In the genomic region with DNA sequence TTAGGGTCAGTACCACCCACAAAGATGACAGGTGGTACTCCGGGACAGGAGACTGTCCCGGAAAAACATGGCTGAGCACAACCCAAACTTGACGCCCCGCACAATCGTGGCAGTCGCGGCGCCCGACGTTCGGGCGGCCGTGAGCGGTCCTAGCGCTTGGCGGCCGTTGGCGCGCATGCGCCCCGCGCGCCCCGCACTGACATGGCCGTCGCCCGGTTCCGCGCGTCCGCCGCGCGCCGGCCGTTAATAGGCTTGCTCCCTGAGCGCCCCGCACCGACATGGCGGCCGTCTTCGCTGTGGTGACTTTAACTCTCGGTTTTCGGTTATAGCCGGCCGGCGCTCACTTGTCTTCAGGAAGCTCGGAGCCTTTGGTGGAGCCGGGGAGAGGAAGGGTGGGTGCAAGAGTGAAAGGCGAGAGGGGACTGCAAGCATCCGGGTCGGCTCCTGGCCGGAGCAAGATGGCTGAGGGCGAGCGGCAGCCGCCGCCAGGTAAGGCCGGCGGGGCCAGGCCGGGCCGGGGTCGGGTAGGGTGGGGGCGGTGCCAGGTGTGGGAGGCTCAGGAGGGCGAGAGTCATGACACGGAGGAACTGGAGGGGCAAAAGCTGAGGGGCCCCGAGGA, we compare ENCODE assay signal across 8 cellular contexts. TPM values are rescaled to one million over a fixed set of nuclear protein-coding genes. Genes with fewer than 3 reads are reported as not detected.
A peak's percentile ranks its signal among the peaks of the same experiment; 100 is the strongest.
DNase-seq lines count a peak whose midpoint lies in the region; ATAC-seq and TF ChIP-seq lines count a peak whose summit lies in the region.

A gene (plus strand): TSS at position 273 of the 619 bp plus-strand sequence. CDS start 186 bp downstream, at position 459.

- peak within 1 kb of the TSS; percentile 98 for H3K23ac ChIP-seq in mesendoderm (ENCODE audit: low read length)

- H4K5ac ChIP-seq in mesendoderm (ENCODE audit: low read length) = peak within 1 kb of the TSS; percentile 56

- peak within 1 kb of the TSS; percentile 91 for H3K18ac ChIP-seq in mesendoderm (ENCODE audit: low read length)

- no peak within 1 kb of the TSS for H4K8ac ChIP-seq in mesendoderm (ENCODE audit: low read depth, low read length)

- intact Hi-C loops in CD14-positive monocyte (cut with micrococcal nuclease) = loop anchor here in 1 of 2 donors (2.0 kb wide), 2 partner anchors 30 to 82 kb away; a partner anchor contains a TSS

- no peak within 1 kb of the TSS for H2BK15ac ChIP-seq in mesendoderm (replicated peaks; ENCODE audit: low read depth)

- H3K4me3 Mint-ChIP-seq in CD14-positive monocyte = peak within 1 kb of the TSS; percentile 94 to 95
- peak within 1 kb of the TSS; percentile 88 to 90 for H3K4me3 Mint-ChIP-seq in effector memory CD8-positive, alpha-beta T cell

- H3K79me2 ChIP-seq in mesendoderm (ENCODE audit: control insufficient read depth, insufficient read depth, low read length) = peaks cover 18% of the 10 kb centered on the region

- peak within 1 kb of the TSS; percentile 98 for H3K9ac ChIP-seq in mesendoderm (ENCODE audit: low read length)

- H3K9me3 Mint-ChIP-seq in CD14-positive monocyte = peaks cover 0 to 2% (median 0%) of the 10 kb centered on the region in 7 donors
- H3K9me3 Mint-ChIP-seq in effector memory CD8-positive, alpha-beta T cell = no peaks in the 10 kb centered on the region

- H3K79me1 ChIP-seq in mesendoderm (ENCODE audit: low read length) = no peaks in the 10 kb centered on the region

- no peak within 1 kb of the TSS for H2BK120ac ChIP-seq in mesendoderm (ENCODE audit: low read depth, low read length)

- H3K4me1 Mint-ChIP-seq in CD14-positive monocyte = peaks cover 55% of the 10 kb centered on the region
- peaks cover 7 to 20% of the 10 kb centered on the region in 2 donors for H3K4me1 Mint-ChIP-seq in effector memory CD8-positive, alpha-beta T cell (ENCODE audit: low read depth in 2 of 2)

- H3K4me2 ChIP-seq in mesendoderm (ENCODE audit: low read length) = peak within 1 kb of the TSS; percentile 100

- no peaks in the 10 kb centered on the region for H3K4me1 ChIP-seq in mesendoderm (ENCODE audit: control insufficient read depth, low read depth, low read length)

- peak within 1 kb of the TSS; percentile 97 for H3K4ac ChIP-seq in mesendoderm (ENCODE audit: low read depth, low read length)

- H3K27ac Mint-ChIP-seq in CD14-positive monocyte = peak within 1 kb of the TSS; percentile 94 to 98 (median 96)
- peak within 1 kb of the TSS; percentile 86 to 92 for H3K27ac Mint-ChIP-seq in effector memory CD8-positive, alpha-beta T cell

- no CpG with 5 or more reads among the region's 66 CpGs for WGBS in mesendoderm (ENCODE audit: extremely low coverage, insufficient coverage, low lambda C conversion rate)

- H3K27me3 ChIP-seq in mesendoderm (ENCODE audit: insufficient read depth, low read length, poor library complexity) = no peaks in the 10 kb centered on the region

- peak; percentile 74 for ATAC-seq in GM19438 (IDR thresholded peaks at IDR 0.05; ENCODE audit: low read depth, unreplicated experiment)
- peak; percentile 71 for ATAC-seq in HG03571 (IDR thresholded peaks at IDR 0.05; ENCODE audit: unreplicated experiment)
- ATAC-seq in effector memory CD8-positive, alpha-beta T cell (replicated peaks) = peak; percentile 84

- H3K56ac ChIP-seq in mesendoderm (ENCODE audit: low read length) = peak within 1 kb of the TSS; percentile 99

- peak within 1 kb of the TSS; percentile 96 for H2BK5ac ChIP-seq in mesendoderm (ENCODE audit: low read length)

- peak; percentile 80 for DNase-seq in CD14-positive monocyte (ENCODE audit: low spot score)
- DNase-seq in NOMO-1 (lab: John Stamatoyannopoulos, UW; ENCODE audit: unreplicated experiment in 2 of 2) = peak; percentile 81 to 87
- DNase-seq in activated CD8-positive, alpha-beta memory T cell treated with anti-CD3 and anti-CD28 coated beads for 4 hours (ENCODE audit: low read depth in 2 of 2) = peak; percentile 72
- DNase-seq in effector memory CD8-positive, alpha-beta T cell = peak; percentile 76 to 81 (median 77)
- peak; percentile 91 for DNase-seq in mesendoderm
- peak; percentile 72 for DNase-seq in stimulated activated CD8-positive, alpha-beta memory T cell treated with anti-CD3 and anti-CD28 coated beads, Interleukin-15, amount 100 ng/mL, for 24 hours (ENCODE audit: low read depth)

- H3K4me3 ChIP-seq in mesendoderm (ENCODE audit: low read length) = peak within 1 kb of the TSS; percentile 84

- H3K27me3 Mint-ChIP-seq in CD14-positive monocyte (ENCODE audit: low read depth in 3 of 3) = peaks cover 0 to 4% (median 0%) of the 10 kb centered on the region in 3 donors
- H3K27me3 Mint-ChIP-seq in effector memory CD8-positive, alpha-beta T cell = no peaks in the 10 kb centered on the region

- no peaks in the 10 kb centered on the region for H3K36me3 ChIP-seq in mesendoderm (ENCODE audit: control insufficient read depth, insufficient read depth, low read length)

- H2AK5ac ChIP-seq in mesendoderm (ENCODE audit: low read length) = peak within 1 kb of the TSS; percentile 94

- TF ChIP-seq CTCF in CD14-positive monocyte (IDR thresholded peaks at IDR 0.05) = no peak

- peak within 1 kb of the TSS; percentile 94 for H3K27ac ChIP-seq in mesendoderm (ENCODE audit: low read depth, low read length)

- peaks cover 13 to 16% of the 10 kb centered on the region in 2 donors for H3K36me3 Mint-ChIP-seq in CD14-positive monocyte
- peaks cover 9% of the 10 kb centered on the region for H3K36me3 Mint-ChIP-seq in effector memory CD8-positive, alpha-beta T cell (ENCODE audit: insufficient read depth)

RNA-seq across cellular contexts. Expression of the gene that starts here (rescaled TPM):
- polyA plus RNA-seq in CD14-positive monocyte = 10 to 100 TPM; 11.7 to 12.4 TPM
- 73.6 TPM for polyA plus RNA-seq in mesendoderm (2013, experiment 1 of 2)
- polyA plus RNA-seq in mesendoderm (2013, experiment 2 of 2) = 72.5 TPM

Comparison
In these comparisons a context has a peak if more than half of its experiments do, and no peak if none do; other contexts are left out.
1. Peak in every context shown above with its lines: DNase-seq, ATAC-seq, H3K4me3 ChIP-seq and H3K27ac ChIP-seq.